33 cellular contexts compared by ENCODE assay signal in genomic region chr4:155481150-155481549, GRCh38.
"Had no signal": no experiment of that assay in that cellular context is flagged by ENCODE, and none has a peak within 500 bp of the region (broad histone marks: within the 10 kb centered on the region; RNA-seq: fewer than 3 reads in every experiment).

No MANE protein-coding gene starts in this region.

- DNase-seq: activated effector memory CD4-positive, alpha-beta T cell treated with anti-CD3 and anti-CD28 coated beads, Interleukin-2, amount 50 U/mL, for 16 hours; activated effector memory CD4-positive, alpha-beta T cell treated with Interleukin-2 at 50 U/mL for 16 hours; activated gamma-delta T cell; activated gamma-delta T cell treated with Interleukin-2 at 50 U/mL for 16 hours; activated naive CD4-positive, alpha-beta T cell; activated naive CD4-positive, alpha-beta T cell treated with anti-CD3 and anti-CD28 coated beads for 36 hours; activated naive CD4-positive, alpha-beta T cell treated with anti-CD3 and anti-CD28 coated beads, Interleukin-2, amount 10 ng/mL, durations not matched to agents 7 days and 5 days; activated naive CD4-positive, alpha-beta T cell treated with anti-CD3 and anti-CD28 coated beads, Interleukin-2, amount 50 U/mL, for 16 hours; activated naive CD4-positive, alpha-beta T cell treated with Interleukin-2 at 50 U/mL for 16 hours; activated naive CD8-positive, alpha-beta T cell treated with anti-CD3 and anti-CD28 coated beads for 36 hours; activated naive CD8-positive, alpha-beta T cell treated with anti-CD3 and anti-CD28 coated beads, Interleukin-2, amount 10 ng/mL, durations not matched to agents 7 days and 5 days; activated naive CD8-positive, alpha-beta T cell treated with anti-CD3 and anti-CD28 coated beads, Interleukin-2, amount 50 U/mL, for 24 hours; activated T-cell treated with anti-CD3 and anti-CD28 coated beads, Interleukin-2, amount 50 U/mL, for 4 hours; activated T-cell treated with anti-CD3 and anti-CD28 coated beads, Interleukin-2, amount 50 U/mL, for 48 hours; activated T-cell treated with anti-CD3 and anti-CD28 coated beads, Interleukin-2, amount 50 U/mL, for 72 hours; adrenal gland; amniotic stem cell; amygdala; anterior cingulate cortex; aorta; body of pancreas; brain microvascular endothelial cell; caudate nucleus; central memory CD4-positive, alpha-beta T cell; cerebellar nuclear complex had no signal

- H3K4me1 ChIP-seq: adrenal gland, body of pancreas, breast epithelium had no signal

- H3K4me3 ChIP-seq: adrenal gland, ascending aorta, body of pancreas, breast epithelium, cardiac muscle cell had no signal

- H3K27me3 ChIP-seq: adrenal gland, ascending aorta, body of pancreas, brain microvascular endothelial cell, breast epithelium, cardiac muscle cell had no signal

- H3K27ac ChIP-seq: adrenal gland, body of pancreas, brain microvascular endothelial cell, breast epithelium, cardiac muscle cell had no signal

- H3K9me3 ChIP-seq: adrenal gland, ascending aorta, body of pancreas, breast epithelium had no signal

- FAIRE-seq: astrocyte, bronchial epithelial cell, colon had no signal

- H3K36me3 ChIP-seq: adrenal gland, ascending aorta, brain microvascular endothelial cell, breast epithelium, cardiac muscle cell had no signal

- ATAC-seq: activated naive CD4-positive, alpha-beta T cell treated with anti-CD3 and anti-CD28 coated beads, Interleukin-2, amount 50 U/mL, for 72 hours; activated naive CD8-positive, alpha-beta T cell treated with anti-CD3 and anti-CD28 coated beads, Interleukin-2, amount 50 U/mL, for 24 hours; activated T-cell treated with anti-CD3 and anti-CD28 coated beads, Interleukin-2, amount 50 U/mL, for 4 hours; activated T-cell treated with anti-CD3 and anti-CD28 coated beads, Interleukin-2, amount 50 U/mL, for 72 hours; activated T-helper 17 cell treated with anti-CD3 and anti-CD28 coated beads, Interleukin-2, amount 50 U/mL, for 72 hours; body of pancreas had no signal
